In the genomic region with DNA sequence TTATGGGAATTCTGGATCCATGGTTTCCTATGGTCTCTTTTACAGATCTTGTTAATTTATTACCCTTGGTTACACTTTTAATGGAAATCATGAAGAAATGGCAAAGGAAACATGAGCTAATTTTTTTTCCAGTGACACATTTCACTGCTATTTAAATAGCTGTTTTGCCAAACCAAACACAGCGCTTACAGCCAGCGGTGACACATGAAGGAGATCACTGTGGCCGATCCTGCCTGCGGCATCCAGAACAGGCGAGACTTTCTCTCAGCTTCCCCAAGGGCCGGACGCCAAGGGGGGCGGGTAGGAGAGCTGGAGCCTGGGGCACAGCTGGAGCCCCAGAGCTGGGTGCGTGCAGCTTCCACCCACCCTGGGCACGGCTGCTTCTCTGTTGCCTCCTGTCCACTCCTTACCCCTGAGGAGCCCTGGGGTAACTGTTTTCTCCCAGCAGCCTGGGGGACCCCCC, we compare ENCODE assay signal across 8 cellular contexts.
DNase-seq lines count a peak whose midpoint lies in the region; ATAC-seq lines count a peak whose summit lies in the region.

No MANE protein-coding gene starts in this region.

- peaks cover 11% of the 10 kb centered on the region for H3F3A ChIP-seq in GM23248 (ENCODE audit: insufficient read depth)

- H2AFZ ChIP-seq in GM23248: peak overlapping the region; percentile 54

- H3K4me3 ChIP-seq in GM23248: peak overlapping the region; percentile 48
- no peak overlapping the region for H3K4me3 ChIP-seq in skeletal muscle cell (ENCODE audit: low read depth, low read length)

- no peaks in the 10 kb centered on the region for H3K36me3 Mint-ChIP-seq in activated naive CD4-positive, alpha-beta T cell treated with anti-CD3 and anti-CD28 coated beads, Interleukin-2, amount 50 U/mL, for 72 hours

- H3K9me3 ChIP-seq in GM23248 (ENCODE audit: low read depth): no peaks in the 10 kb centered on the region

- peaks cover 38% of the 10 kb centered on the region for H3K4me1 ChIP-seq in GM23248 (ENCODE audit: insufficient read depth)

- intact Hi-C loops in left ventricle myocardium superior (cut with micrococcal nuclease): no loop called here

- H3K27me3 ChIP-seq in GM23248 (replicated peaks; ENCODE audit: insufficient read depth): no peaks in the 10 kb centered on the region

- H4K20me1 ChIP-seq in GM23248 (ENCODE audit: insufficient read depth): no peaks in the 10 kb centered on the region

- H3K79me2 ChIP-seq in GM23248 (ENCODE audit: insufficient read depth): no peaks in the 10 kb centered on the region

- WGBS in GM23248 (ENCODE audit: low coverage in 1 of 2, low lambda C conversion rate in 2 of 2, missing lambda C conversion rate in 2 of 2), 2 experiments: 1% methylated on average over 10 of the region's 10 CpGs

- peak; percentile 88 for ATAC-seq in left ventricle myocardium superior
- no peak for ATAC-seq in GM19395 (IDR thresholded peaks at IDR 0.05; ENCODE audit: unreplicated experiment)
- no peak for ATAC-seq in GM18498 (IDR thresholded peaks at IDR 0.05; ENCODE audit: unreplicated experiment)
- ATAC-seq in activated naive CD4-positive, alpha-beta T cell treated with anti-CD3 and anti-CD28 coated beads, Interleukin-2, amount 50 U/mL, for 72 hours: no peak

- no peak overlapping the region for H3K27ac Mint-ChIP-seq in activated naive CD4-positive, alpha-beta T cell treated with anti-CD3 and anti-CD28 coated beads, Interleukin-2, amount 50 U/mL, for 72 hours

- peak overlapping the region; percentile 90 for H3K27ac ChIP-seq in GM23248

- in situ Hi-C loops in GM23248 (cut with MboI): no loop called here

- peak overlapping the region; percentile 79 for H3K4me2 ChIP-seq in GM23248 (ENCODE audit: unreplicated experiment)

- no peaks in the 10 kb centered on the region for H3K9me3 Mint-ChIP-seq in activated naive CD4-positive, alpha-beta T cell treated with anti-CD3 and anti-CD28 coated beads, Interleukin-2, amount 50 U/mL, for 72 hours

- no peaks in the 10 kb centered on the region for H3K9me2 ChIP-seq in GM23248 (ENCODE audit: insufficient read depth)

- peak; percentile 99 for DNase-seq in GM23248
- DNase-seq in amniotic epithelial cell (ENCODE audit: low read depth): peak; percentile 90
- DNase-seq in left ventricle myocardium superior: peak; percentile 90
- DNase-seq in skeletal muscle cell (ENCODE audit: low read depth): peak; percentile 93
- no peak for DNase-seq in DMS79 (lab: John Stamatoyannopoulos, UW)
- DNase-seq in activated naive CD4-positive, alpha-beta T cell treated with anti-CD3 and anti-CD28 coated beads, Interleukin-2, amount 50 U/mL, for 72 hours (ENCODE audit: low spot score in 2 of 2): no peak

- no peaks in the 10 kb centered on the region for H3K36me3 ChIP-seq in GM23248 (ENCODE audit: low read depth)

- peak overlapping the region; percentile 69 for H3K9ac ChIP-seq in GM23248

Comparison
In these comparisons a context has a peak if more than half of its experiments do, and no peak if none do; other contexts are left out.
1. DNase-seq: peak in GM23248 (single experiment), amniotic epithelial cell (single experiment), left ventricle myocardium superior (single experiment) and skeletal muscle cell (single experiment); none in DMS79 (single experiment) and activated naive CD4-positive, alpha-beta T cell treated with anti-CD3 and anti-CD28 coated beads, Interleukin-2, amount 50 U/mL, for 72 hours (0 of 2).